ENCODE assay signal across 1 cellular context in genomic region chrX:115940888-115941332, GRCh38.
TF ChIP-seq lines count a peak whose summit lies in the region.

No MANE protein-coding gene starts in this region.

TF ChIP-seq in HEK293, 187 proteins besides CTCF, POLR2A, EP300 and RAD21 (continued from another document):
- TF ChIP-seq ZNF280D (tag by site-specific recombination; IDR thresholded peaks at IDR 0.05) (no peak), ZNF704 (tag by site-specific recombination; IDR thresholded peaks at IDR 0.05) (no peak), ZNF530 (tag by site-specific recombination; IDR thresholded peaks at IDR 0.05; ENCODE audit: low read depth) (no peak), ZNF777 (tag by site-specific recombination; IDR thresholded peaks at IDR 0.05; ENCODE audit: borderline replicate concordance) (no peak), ZNF223 (tag by site-specific recombination; IDR thresholded peaks at IDR 0.05) (no peak), ZNF202 (tag by site-specific recombination; IDR thresholded peaks at IDR 0.05; ENCODE audit: borderline replicate concordance) (no peak), ZNF2 (tag by site-specific recombination; IDR thresholded peaks at IDR 0.05) (no peak), ZNF175 (tag by site-specific recombination; IDR thresholded peaks at IDR 0.05) (no peak), ZNF585B (tag by site-specific recombination; IDR thresholded peaks at IDR 0.05) (no peak), ZBTB21 (tag by site-specific recombination; IDR thresholded peaks at IDR 0.05) (peak; percentile 42; the same call in 1 of the 2 replicates), HIC1 (tag by site-specific recombination; IDR thresholded peaks at IDR 0.05) (no peak), ZNF366 (tag by site-specific recombination; conservative IDR thresholded peaks at IDR 0.05) (no peak), YY1 (tag by site-specific recombination; IDR thresholded peaks at IDR 0.05) (peak; percentile 90), ZNF580 (tag by site-specific recombination; IDR thresholded peaks at IDR 0.05) (peak; percentile 70), ZNF639 (tag by site-specific recombination; IDR thresholded peaks at IDR 0.05) (no peak), ZBTB48 (tag by site-specific recombination; IDR thresholded peaks at IDR 0.05) (no peak), ZNF623 (tag by site-specific recombination; IDR thresholded peaks at IDR 0.05) (no peak), KLF16 (tag by site-specific recombination; IDR thresholded peaks at IDR 0.05) (no peak), ZNF114 (tag by site-specific recombination; IDR thresholded peaks at IDR 0.05) (no peak), ELK4 (IDR thresholded peaks at IDR 0.05; ENCODE audit: borderline replicate concordance, low read depth, low read length) (no peak), EGR2 (tag by site-specific recombination; IDR thresholded peaks at IDR 0.05; ENCODE audit: low read depth) (no peak), ZIC2 (tag by site-specific recombination; IDR thresholded peaks at IDR 0.05) (no peak), ZNF426 (tag by site-specific recombination; IDR thresholded peaks at IDR 0.05) (no peak), ZNF416 (tag by site-specific recombination; IDR thresholded peaks at IDR 0.05) (no peak), ZNF837 (tag by site-specific recombination; IDR thresholded peaks at IDR 0.05) (no peak), ZBTB11 (tag by site-specific recombination; conservative IDR thresholded peaks at IDR 0.05; ENCODE audit: low read depth) (peak; percentile 34; the same call in 1 of the 2 replicates)
